8 cellular contexts compared by ENCODE assay signal in genomic region chr2:135916232-135916631, GRCh38. TPM values are rescaled to one million over a fixed set of nuclear protein-coding genes. Genes with fewer than 3 reads are reported as not detected.
DNase-seq lines count a peak whose midpoint lies in the region; ATAC-seq, FAIRE-seq and TF ChIP-seq lines count a peak whose summit lies in the region.

No MANE protein-coding gene starts in this region.

- H3K9ac ChIP-seq in K562 (ENCODE audit: insufficient read depth in 1 of 2, low read depth in 2 of 2, low read length in 2 of 2), result no peak overlapping the region

- H3K9me1 ChIP-seq in K562 (ENCODE audit: control insufficient read depth, insufficient read depth, low read length), result no peaks in the 10 kb centered on the region

- no peak overlapping the region for H2AFZ ChIP-seq in K562 (ENCODE audit: low read depth, low read length)

- H3K36me3 ChIP-seq in heart left ventricle (peaks cover 0 to 69% (median 42%) of the 10 kb centered on the region in 9 donors), K562 (ENCODE audit: control insufficient read depth, insufficient read depth, low read length) (peaks cover 56% of the 10 kb centered on the region; the same call in 2 of the 3 replicates), lower lobe of right lung (peaks cover 30% of the 10 kb centered on the region)

- no TSS peak for BruUV-seq in K562 (replicated peaks; lab: Mats Ljungman, UMichigan)

- H3K27ac ChIP-seq in heart left ventricle (no peak overlapping the region), K562 (ENCODE audit: extremely low read depth, low read depth, low read length) (no peak overlapping the region), lower lobe of right lung (no peak overlapping the region)

- H3K27me3 ChIP-seq in heart left ventricle, result no peaks in the 10 kb centered on the region
- no peaks in the 10 kb centered on the region for H3K27me3 ChIP-seq in K562 (ENCODE audit: control insufficient read depth in 2 of 2, insufficient read depth in 2 of 2, low read length in 2 of 2)
- H3K27me3 ChIP-seq in lower lobe of right lung (ENCODE audit: low read depth), result no peaks in the 10 kb centered on the region

- POLR2A ChIA-PET in K562 (lab: Yijun Ruan, JAX), result no interaction called here

- TF ChIP-seq POLR2A in heart left ventricle (IDR thresholded peaks at IDR 0.05) (no peak), K562 (conservative IDR thresholded peaks at IDR 0.05) (no peak)

- no peak overlapping the region for H3K4me2 ChIP-seq in K562 (ENCODE audit: insufficient read depth, low read length)

- H3K4me1 ChIP-seq in heart left ventricle (no peaks in the 10 kb centered on the region), K562 (replicated peaks in 1 of 2; ENCODE audit: control insufficient read depth in 2 of 2, insufficient read depth in 2 of 2, low read length in 2 of 2) (no peaks in the 10 kb centered on the region), lower lobe of right lung (no peaks in the 10 kb centered on the region)

- H4K20me1 ChIP-seq in K562 (replicated peaks; ENCODE audit: control insufficient read depth, insufficient read depth, low read length), result no peaks in the 10 kb centered on the region

- H3K9me3 ChIP-seq in heart left ventricle (no peaks in the 10 kb centered on the region), K562 (replicated peaks; ENCODE audit: control insufficient read depth, insufficient read depth, low read depth, low read length) (no peaks in the 10 kb centered on the region), lower lobe of right lung (no peaks in the 10 kb centered on the region)

- TF ChIP-seq RAD21 in K562 (CRISPR knock-in tag; conservative IDR thresholded peaks at IDR 0.05 in 1 of 2, IDR thresholded peaks at IDR 0.05 in 1 of 2), result peak; percentile 19 to 51; a peak in 2 of 4 replicates

- peak; percentile 32 for FAIRE-seq in K562 (lab: Jason Lieb, UNC)

- intact Hi-C loops in heart left ventricle (cut with DNase I), result loop anchor here in 6 of 10 donors (1.0 to 10.0 kb wide), 6 partner anchors 199 to 1919 kb away; partner anchors contain the start of gene CXCR4 (in 3 of the 6)
- intact Hi-C loops in left ventricle myocardium superior (cut with micrococcal nuclease), result no loop called here
- intact Hi-C loops in K562 (cut with micrococcal nuclease), result loop anchor here (10.0 kb wide), 2 partner anchors 159 to 329 kb away; no protein-coding TSS in a partner anchor
- intact Hi-C loops in lower lobe of right lung (cut with DNase I), result loop anchor here (10.0 kb wide), 1 partner anchor 469 kb away; no protein-coding TSS in a partner anchor

- no peaks in the 10 kb centered on the region for H3K79me2 ChIP-seq in K562 (ENCODE audit: control insufficient read depth, insufficient read depth, low read length)

- in situ Hi-C loops in K562 (cut with MboI), result loop anchor here (5.0 kb wide), 1 partner anchor 461 kb away; no protein-coding TSS in a partner anchor

- CTCF ChIA-PET in K562 (lab: Yijun Ruan, JAX; ENCODE audit: low intra/inter-chr PET ratio), result interaction anchor here (0.6 to 4.4 kb wide), 4 partner anchors 31 to 1921 kb away, joined by 3 to 36 read pairs (median 4); no protein-coding TSS in a partner anchor

- H3K4me3 ChIP-seq in heart left ventricle, result no peak overlapping the region
- H3K4me3 ChIP-seq in K562, result no peak overlapping the region
- H3K4me3 ChIP-seq in lower lobe of right lung, result no peak overlapping the region

- peak; percentile 39 to 64 (median 52) for TF ChIP-seq CTCF in heart left ventricle (IDR thresholded peaks at IDR 0.05)
- peak in 1 of 3 experiments; percentile 52; a peak in 3 of 6 replicates for TF ChIP-seq CTCF in K562 (IDR thresholded peaks at IDR 0.05 in 2 of 3, conservative IDR thresholded peaks at IDR 0.05 in 1 of 3; ENCODE audit: insufficient read depth in 2 of 3, low read depth in 1 of 3, low read length in 3 of 3)
- peak; percentile 52 for TF ChIP-seq CTCF in lower lobe of right lung (IDR thresholded peaks at IDR 0.05)

- WGBS in heart left ventricle, 4 donors, result 48 to 66% (median 56%) methylated on average over 3 of the region's 3 CpGs
- 57% methylated on average over 3 of the region's 3 CpGs for WGBS in K562 (ENCODE audit: insufficient coverage, low coverage, missing lambda C conversion rate)

- DNase-seq in heart left ventricle (no peak), left ventricle myocardium superior (no peak), NCI-H2196 (lab: John Stamatoyannopoulos, UW; ENCODE audit: unreplicated experiment) (peak; percentile 31), K562 (ENCODE audit: extremely low read depth in 1 of 4, low spot score in 3 of 4) (peak in 1 of 4 experiments; percentile 18), lower lobe of right lung (no peak), ureter (ENCODE audit: low spot score) (no peak)

- TF ChIP-seq EP300 in K562 (IDR thresholded peaks at IDR 0.05; ENCODE audit: low read length), result no peak

- peak in 1 of 4 donors; percentile 31 for ATAC-seq in heart left ventricle
- no peak for ATAC-seq in left ventricle myocardium superior
- ATAC-seq in K562, result peak; percentile 64; the same call in 2 of the 3 replicates
- no peak for ATAC-seq in lower lobe of right lung
- no peak for ATAC-seq in GM18907 (IDR thresholded peaks at IDR 0.05; ENCODE audit: unreplicated experiment)
- ATAC-seq in HG03521 (IDR thresholded peaks at IDR 0.05; ENCODE audit: unreplicated experiment), result no peak

TF ChIP-seq in K562, 482 proteins besides CTCF, POLR2A, EP300 and RAD21:
- TF ChIP-seq ARID3A (IDR thresholded peaks at IDR 0.05; ENCODE audit: borderline replicate concordance, low read depth, low read length), result 0 out of 2 replicates have a peak, but pooled peaks have one; percentile 18
- no peak for TF ChIP-seq ARID3B (CRISPR knock-in tag; IDR thresholded peaks at IDR 0.05; ENCODE audit: borderline replicate concordance)

RNA-seq across cellular contexts. Expression of gene MCM6, which starts 40.0 kb away (rescaled TPM):
- total RNA-seq in heart left ventricle (10 to 100 TPM in 1 of 9 donors, 1 to 10 TPM in 8; 2.1 to 16.1 (median 4.4) TPM), left ventricle myocardium superior (4.1 TPM), K562 (2014; rRNA removed) (67.9 and 77.6 TPM in 2 replicates), K562 (2014; rRNA removed; fragmentation: Illumina TruSeq; extraction: Trizol) (82.4 and 95.4 TPM in 2 replicates), K562 (2015; rRNA removed; fragmentation: Illumina TruSeq; extraction: Trizol) (63.0 and 67.3 TPM in 2 replicates), K562 (2021) (105 and 112 TPM in 2 replicates), lower lobe of right lung (8.7 TPM), ureter (15.7 TPM)
- polyA plus RNA-seq in heart left ventricle (1 to 10 TPM; 1.0 to 3.5 TPM), K562 (2011; rRNA removed) (96.0 and 133 TPM in 2 replicates), K562 (2014; fragmentation: Illumina TruSeq; extraction: Trizol) (111 and 116 TPM in 2 replicates), K562 (2014; fragmentation: Nextera tagmentation; extraction: Ambion mirVana) (10 to 100 TPM; 42.6 to 53.5 TPM), K562 (2014; rRNA removed) (88.1 and 90.7 TPM in 2 replicates)
- 43.5 and 75.9 TPM in 2 replicates for total RNA-seq in K562 (2011; cell fraction: chromatin; rRNA removed; ENCODE audit: low replicate concordance)
- 25.2 and 29.7 TPM in 2 replicates for total RNA-seq in K562 (2011; cell fraction: nucleolus; rRNA removed)
- 43.4 and 45.8 TPM in 2 replicates for total RNA-seq in K562 (2011; cell fraction: nucleoplasm; rRNA removed)
- polyA plus RNA-seq in K562 (2011; cell fraction: cytosol; rRNA removed), result 46.8 and 79.1 TPM in 2 replicates
- 29.7 and 37.2 TPM in 2 replicates for polyA plus RNA-seq in K562 (2011; cell fraction: nucleus; rRNA removed)
- polyA plus RNA-seq in K562 (2012), result 70.0 and 85.4 TPM in 2 replicates
- polyA minus RNA-seq in K562 (2011; rRNA and poly(A)+ RNA removed), result 207 and 264 TPM in 2 replicates
- 62.3 and 85.7 TPM in 2 replicates for polyA minus RNA-seq in K562 (2011; cell fraction: cytosol; rRNA and poly(A)+ RNA removed)
- 24.1 and 38.8 TPM in 2 replicates for polyA minus RNA-seq in K562 (2011; cell fraction: nucleus; rRNA and poly(A)+ RNA removed)
